In the genomic region with DNA sequence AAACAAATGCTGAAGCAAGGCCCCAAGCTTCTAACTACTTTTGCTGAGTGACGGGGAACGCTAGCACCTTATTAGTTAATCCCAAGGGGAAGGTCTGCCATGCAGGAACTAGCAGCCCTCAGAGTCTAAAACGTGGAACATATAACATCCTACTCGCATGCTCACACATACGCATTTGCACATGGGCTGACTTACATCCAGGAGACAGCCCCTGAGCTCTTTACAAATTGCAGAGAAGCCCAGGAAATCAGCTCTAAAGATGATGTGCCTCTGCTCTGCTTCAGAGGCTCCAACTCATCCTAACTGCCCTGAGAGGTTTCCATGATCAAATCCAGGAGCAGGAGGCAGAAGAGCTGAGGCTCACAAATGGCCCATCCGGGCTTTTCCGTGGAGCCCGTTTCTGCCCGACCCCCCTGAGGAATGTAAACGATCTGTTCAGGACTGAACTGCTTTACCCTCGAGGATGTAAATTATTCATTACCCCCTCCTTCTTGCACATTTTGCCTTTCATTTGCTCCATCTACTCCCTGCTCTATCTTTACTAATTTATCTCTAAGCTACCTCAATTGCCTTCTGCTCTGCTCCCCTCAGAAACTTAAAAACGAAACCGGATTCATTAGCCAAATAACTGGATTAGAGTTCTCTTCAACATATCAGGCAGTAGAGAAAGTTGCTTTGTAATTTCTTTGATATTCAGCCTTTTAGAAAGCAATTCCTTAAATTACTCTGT, we compare ENCODE assay signal across 8 cellular contexts.
DNase-seq lines count a peak whose midpoint lies in the region; TF ChIP-seq lines count a peak whose summit lies in the region.

No MANE protein-coding gene starts in this region.

- H3K27me3 ChIP-seq in rectal smooth muscle tissue (ENCODE audit: control insufficient read depth, insufficient read depth, low read length): no peaks in the 10 kb centered on the region

- no peak for DNase-seq in activated CD4-positive, alpha-beta T cell treated with anti-CD3 and anti-CD28 coated beads, Interleukin-2, amount 10 ng/mL, durations not matched to agents 24 days and 14 days
- no peak for DNase-seq in activated CD4-positive, alpha-beta T cell treated with anti-CD3 and anti-CD28 coated beads, Interleukin-2, amount 50 U/mL, for 1 hour
- DNase-seq in SK-N-DZ (ENCODE audit: low spot score): peak; percentile 5
- DNase-seq in foreskin fibroblast: peak in 1 of 2 donors; percentile 50
- DNase-seq in stimulated activated CD4-positive, alpha-beta T cell treated with anti-CD3 and anti-CD28 coated beads, Interleukin-4, amount 100 ng/mL, for 24 hours: no peak
- no peak for DNase-seq in superior temporal gyrus (ENCODE audit: extremely low spot score)
- DNase-seq in NOMO-1 treated with dmso at 0.1 percent for 144 hours (lab: John Stamatoyannopoulos, UW; ENCODE audit: unreplicated experiment): no peak

- H3K4me3 Mint-ChIP-seq in activated CD4-positive, alpha-beta T cell treated with anti-CD3 and anti-CD28 coated beads, Interleukin-2, amount 10 ng/mL, durations not matched to agents 24 days and 14 days: peak overlapping the region; percentile 71

- H3K36me3 Mint-ChIP-seq in activated CD4-positive, alpha-beta T cell treated with anti-CD3 and anti-CD28 coated beads, Interleukin-2, amount 10 ng/mL, durations not matched to agents 24 days and 14 days (ENCODE audit: low read depth): no peaks in the 10 kb centered on the region

- H3K4me1 ChIP-seq in rectal smooth muscle tissue (ENCODE audit: control insufficient read depth, insufficient read depth, low read length): peaks cover 7% of the 10 kb centered on the region

- intact Hi-C loops in activated CD4-positive, alpha-beta T cell treated with anti-CD3 and anti-CD28 coated beads, Interleukin-2, amount 10 ng/mL, durations not matched to agents 24 days and 14 days (cut with micrococcal nuclease): loop anchor here (5.0 to 10.0 kb wide), 2 partner anchors 439 to 612 kb away; no protein-coding TSS in a partner anchor

- H3K27ac ChIP-seq in rectal smooth muscle tissue (ENCODE audit: low read depth, low read length): peak overlapping the region; percentile 67

- H3K9me3 Mint-ChIP-seq in activated CD4-positive, alpha-beta T cell treated with anti-CD3 and anti-CD28 coated beads, Interleukin-2, amount 10 ng/mL, durations not matched to agents 24 days and 14 days: no peaks in the 10 kb centered on the region

- peaks cover 16% of the 10 kb centered on the region for H3K27me3 Mint-ChIP-seq in activated CD4-positive, alpha-beta T cell treated with anti-CD3 and anti-CD28 coated beads, Interleukin-2, amount 10 ng/mL, durations not matched to agents 24 days and 14 days

- no peaks in the 10 kb centered on the region for H3K36me3 ChIP-seq in rectal smooth muscle tissue (ENCODE audit: control insufficient read depth, insufficient read depth, low read length)

- no peak overlapping the region for H3K9ac ChIP-seq in rectal smooth muscle tissue (ENCODE audit: low read length)

- no peak for TF ChIP-seq CTCF in foreskin fibroblast (IDR thresholded peaks at IDR 0.05; ENCODE audit: low read depth, low read length)

- H3K27ac Mint-ChIP-seq in activated CD4-positive, alpha-beta T cell treated with anti-CD3 and anti-CD28 coated beads, Interleukin-2, amount 10 ng/mL, durations not matched to agents 24 days and 14 days: no peak overlapping the region

- H3K4me3 ChIP-seq in foreskin fibroblast (ENCODE audit: low read depth in 1 of 2, low read length in 2 of 2): peak overlapping the region; percentile 56 to 72
- peak overlapping the region; percentile 63 for H3K4me3 ChIP-seq in rectal smooth muscle tissue (ENCODE audit: low read length)

- peaks cover 9% of the 10 kb centered on the region for H3K4me1 Mint-ChIP-seq in activated CD4-positive, alpha-beta T cell treated with anti-CD3 and anti-CD28 coated beads, Interleukin-2, amount 10 ng/mL, durations not matched to agents 24 days and 14 days
